ENCODE assay signal across 34 cellular contexts in the genomic region with DNA sequence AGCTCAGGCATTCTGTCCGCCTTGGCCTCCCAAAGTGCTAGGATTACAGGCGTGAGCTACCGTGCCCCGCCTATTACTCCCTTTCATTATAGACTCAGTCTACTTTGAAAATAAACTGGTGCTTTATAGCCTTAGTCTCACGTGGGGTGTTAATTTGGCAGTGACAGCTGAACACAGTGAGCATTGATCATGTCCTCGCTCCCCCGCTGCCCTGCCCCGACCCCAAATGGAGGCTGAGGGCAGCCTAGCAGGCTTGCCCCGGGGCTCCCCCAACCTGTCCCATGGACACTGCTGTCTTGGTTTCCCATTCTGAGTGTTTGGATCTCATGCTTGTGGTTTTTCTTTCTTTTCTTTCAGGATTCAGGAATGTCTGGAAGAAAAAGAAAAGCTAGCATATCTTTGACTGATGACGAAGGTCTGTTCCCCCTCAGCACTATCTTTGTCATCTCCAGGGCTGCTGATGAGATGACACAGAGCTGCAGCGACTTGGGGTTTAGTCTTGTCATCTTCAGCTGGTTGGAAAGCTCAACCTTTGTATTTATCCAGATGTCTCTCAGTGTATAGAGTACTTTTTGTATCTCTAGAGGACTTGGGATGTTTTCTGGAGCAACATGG. TPM values are rescaled to one million over a fixed set of nuclear protein-coding genes. Genes with fewer than 3 reads are reported as not detected.
DNase-seq lines count a peak whose midpoint lies in the region; ATAC-seq, FAIRE-seq and TF ChIP-seq lines count a peak whose summit lies in the region.
"Had no signal": no experiment of that assay in that cellular context is flagged by ENCODE, and none has a peak within 500 bp of the region (broad histone marks: within the 10 kb centered on the region; RNA-seq: fewer than 3 reads in every experiment).

No MANE protein-coding gene starts in this region.

- H3K27ac Mint-ChIP-seq in activated CD8-positive, alpha-beta memory T cell treated with anti-CD3 and anti-CD28 coated beads, Interleukin-2, amount 10 ng/mL, durations not matched to agents 7 days and 5 days = no peak overlapping the region
- peak overlapping the region; percentile 48 for H3K27ac Mint-ChIP-seq in glutamatergic neuron (ENCODE audit: unreplicated experiment)
- no peak overlapping the region for H3K27ac Mint-ChIP-seq in activated CD8-positive, alpha-beta T cell treated with anti-CD3 and anti-CD28 coated beads, Interleukin-2, amount 10 ng/mL, durations not matched to agents 7 days and 5 days
- H3K27ac Mint-ChIP-seq: activated CD4-positive, alpha-beta T cell treated with anti-CD3 and anti-CD28 coated beads for 36 hours; activated CD8-positive, alpha-beta T cell treated with anti-CD3 and anti-CD28 coated beads for 36 hours; activated naive CD8-positive, alpha-beta T cell treated with anti-CD3 and anti-CD28 coated beads, Interleukin-2, amount 10 ng/mL, durations not matched to agents 7 days and 5 days; IgD-negative memory B cell; T-helper 2 cell treated with Interferon-gamma antibody and Interleukin-4, amounts not matched to agents 5 μg/mL and 100 μg/mL, for 36 hours had no signal

- peaks cover 5% of the 10 kb centered on the region for H3K79me1 ChIP-seq in neuronal stem cell (ENCODE audit: low read depth, low read length)

- no peaks in the 10 kb centered on the region for H3K27me3 ChIP-seq in neuronal stem cell (ENCODE audit: control insufficient read depth in 3 of 3, insufficient read depth in 3 of 3, low read depth in 1 of 3, low read length in 3 of 3)
- H3K27me3 ChIP-seq: right lobe of liver, stomach, thyroid gland, vagina had no signal

- CTCF ChIA-PET in activated CD8-positive, alpha-beta memory T cell treated with anti-CD3 and anti-CD28 coated beads, Interleukin-2, amount 10 ng/mL, durations not matched to agents 7 days and 5 days (lab: Charles Lee) = no interaction called here
- CTCF ChIA-PET in activated CD8-positive, alpha-beta T cell treated with anti-CD3 and anti-CD28 coated beads, Interleukin-2, amount 10 ng/mL, durations not matched to agents 7 days and 5 days (lab: Charles Lee) = no interaction called here

- H2BK12ac ChIP-seq in neuronal stem cell (ENCODE audit: low read length) = no peak overlapping the region

- no peak for ATAC-seq in activated CD8-positive, alpha-beta memory T cell treated with anti-CD3 and anti-CD28 coated beads, Interleukin-2, amount 10 ng/mL, durations not matched to agents 7 days and 5 days
- no peak for ATAC-seq in GM21786 (IDR thresholded peaks at IDR 0.05; ENCODE audit: unreplicated experiment)
- ATAC-seq in activated CD8-positive, alpha-beta T cell treated with anti-CD3 and anti-CD28 coated beads, Interleukin-2, amount 10 ng/mL, durations not matched to agents 7 days and 5 days = no peak
- ATAC-seq: A549; activated CD4-positive, alpha-beta T cell treated with anti-CD3 and anti-CD28 coated beads for 36 hours; activated CD8-positive, alpha-beta T cell treated with anti-CD3 and anti-CD28 coated beads for 36 hours; left cardiac atrium; Panc1; right lobe of liver had no signal

- no peak overlapping the region for H3K4ac ChIP-seq in neuronal stem cell (ENCODE audit: low read length)

- no peak overlapping the region for H3K23ac ChIP-seq in neuronal stem cell (ENCODE audit: low read depth, low read length, poor library complexity)

- WGBS in neuronal stem cell (ENCODE audit: extremely low coverage in 2 of 2, insufficient read length in 2 of 2, insufficient replicate concordance in 1 of 2), 2 donors = no CpG with 5 or more reads among the region's 11 CpGs

- H3K4me2 ChIP-seq in neuronal stem cell (ENCODE audit: insufficient read depth, low read length, poor library complexity, severe bottlenecking) = no peak overlapping the region
- H3K4me2 ChIP-seq: A549 had no signal

- peak overlapping the region; percentile 5 for H2BK15ac ChIP-seq in neuronal stem cell (ENCODE audit: low read length)

- no peak overlapping the region for H2BK5ac ChIP-seq in neuronal stem cell (ENCODE audit: low read length)

- POLR2A ChIA-PET in activated CD8-positive, alpha-beta T cell treated with anti-CD3 and anti-CD28 coated beads, Interleukin-2, amount 10 ng/mL, durations not matched to agents 7 days and 5 days (lab: Charles Lee) = no interaction called here

- no peak overlapping the region for H4K8ac ChIP-seq in neuronal stem cell (ENCODE audit: low read depth, low read length)

- H3K27ac ChIP-seq in neuronal stem cell (replicated peaks; ENCODE audit: low read length) = peak overlapping the region; percentile 2
- H3K27ac ChIP-seq: A549, right lobe of liver, stomach, thyroid gland, vagina had no signal

- peak; percentile 57 for DNase-seq in EH (ENCODE audit: low read depth)
- peak; percentile 14 for DNase-seq in activated CD8-positive, alpha-beta memory T cell treated with anti-CD3 and anti-CD28 coated beads, Interleukin-2, amount 10 ng/mL, durations not matched to agents 7 days and 5 days
- no peak for DNase-seq in glutamatergic neuron
- DNase-seq in neuronal stem cell (ENCODE audit: low spot score) = no peak
- DNase-seq in activated CD8-positive, alpha-beta T cell treated with anti-CD3 and anti-CD28 coated beads, Interleukin-2, amount 10 ng/mL, durations not matched to agents 7 days and 5 days = no peak
- no peak for DNase-seq in GM12891 (ENCODE audit: insufficient read length, low spot score)
- no peak for DNase-seq in SHP77 treated with DMSO at 0.1 percent for 48 hours (lab: John Stamatoyannopoulos, UW)
- DNase-seq: activated CD4-positive, alpha-beta T cell treated with anti-CD3 and anti-CD28 coated beads for 36 hours; activated CD8-positive, alpha-beta T cell treated with anti-CD3 and anti-CD28 coated beads for 36 hours; activated effector memory CD4-positive, alpha-beta T cell treated with anti-CD3 and anti-CD28 coated beads, Interleukin-2, amount 50 U/mL, for 16 hours; activated naive CD8-positive, alpha-beta T cell treated with anti-CD3 and anti-CD28 coated beads, Interleukin-2, amount 10 ng/mL, durations not matched to agents 7 days and 5 days; activated T-cell treated with anti-CD3 and anti-CD28 coated beads, Interleukin-2, amount 50 U/mL, for 1 hour; AML-193; CD4-positive, alpha-beta memory T cell; central memory CD4-positive, alpha-beta T cell; dermis blood vessel endothelial cell; foreskin melanocyte; HCEC 1CT; hippocampal formation; left cardiac atrium; SHP77; stimulated activated CD4-positive, alpha-beta T cell treated with anti-CD3 and anti-CD28 coated beads, Interleukin-12 subunit alpha, Interleukin-12 subunit beta, amount 100 ng/mL, for 4 hours; stimulated activated CD4-positive, alpha-beta T cell treated with anti-CD3 and anti-CD28 coated beads, Interleukin-4, amount 100 ng/mL, for 1 hour; stomach; thyroid gland had no signal

- H2AK5ac ChIP-seq in neuronal stem cell (ENCODE audit: low read depth, low read length) = no peak overlapping the region

- H3K4me3 Mint-ChIP-seq in activated CD8-positive, alpha-beta memory T cell treated with anti-CD3 and anti-CD28 coated beads, Interleukin-2, amount 10 ng/mL, durations not matched to agents 7 days and 5 days = no peak overlapping the region
- no peak overlapping the region for H3K4me3 Mint-ChIP-seq in glutamatergic neuron (ENCODE audit: unreplicated experiment)
- no peak overlapping the region for H3K4me3 Mint-ChIP-seq in activated CD8-positive, alpha-beta T cell treated with anti-CD3 and anti-CD28 coated beads, Interleukin-2, amount 10 ng/mL, durations not matched to agents 7 days and 5 days
- H3K4me3 Mint-ChIP-seq: activated CD4-positive, alpha-beta T cell treated with anti-CD3 and anti-CD28 coated beads for 36 hours; activated CD8-positive, alpha-beta T cell treated with anti-CD3 and anti-CD28 coated beads for 36 hours; activated naive CD8-positive, alpha-beta T cell treated with anti-CD3 and anti-CD28 coated beads, Interleukin-2, amount 10 ng/mL, durations not matched to agents 7 days and 5 days; CD4-positive, alpha-beta memory T cell; IgD-negative memory B cell; neural crest cell; T-helper 2 cell treated with Interferon-gamma antibody and Interleukin-4, amounts not matched to agents 5 μg/mL and 100 μg/mL, for 36 hours had no signal

- H3K9me3 ChIP-seq in neuronal stem cell (replicated peaks in 1 of 2; ENCODE audit: control insufficient read depth in 2 of 2, insufficient read depth in 1 of 2, low read depth in 1 of 2, low read length in 2 of 2) = no peaks in the 10 kb centered on the region
- H3K9me3 ChIP-seq: A549, right lobe of liver, stomach, thyroid gland, vagina had no signal

- H3K27me3 Mint-ChIP-seq in activated CD8-positive, alpha-beta memory T cell treated with anti-CD3 and anti-CD28 coated beads, Interleukin-2, amount 10 ng/mL, durations not matched to agents 7 days and 5 days = no peaks in the 10 kb centered on the region
- peaks cover 11% of the 10 kb centered on the region for H3K27me3 Mint-ChIP-seq in glutamatergic neuron (ENCODE audit: unreplicated experiment)
- no peaks in the 10 kb centered on the region for H3K27me3 Mint-ChIP-seq in activated CD8-positive, alpha-beta T cell treated with anti-CD3 and anti-CD28 coated beads, Interleukin-2, amount 10 ng/mL, durations not matched to agents 7 days and 5 days (ENCODE audit: low read depth)
- H3K27me3 Mint-ChIP-seq: activated CD4-positive, alpha-beta T cell treated with anti-CD3 and anti-CD28 coated beads for 36 hours; activated CD8-positive, alpha-beta T cell treated with anti-CD3 and anti-CD28 coated beads for 36 hours; activated naive CD8-positive, alpha-beta T cell treated with anti-CD3 and anti-CD28 coated beads, Interleukin-2, amount 10 ng/mL, durations not matched to agents 7 days and 5 days; CD4-positive, alpha-beta memory T cell; IgD-negative memory B cell had no signal

- no peak overlapping the region for H3K9ac ChIP-seq in neuronal stem cell (ENCODE audit: low read depth, low read length, poor library complexity)

- peaks cover 32 to 46% of the 10 kb centered on the region in 2 donors for H3K4me1 ChIP-seq in neuronal stem cell (ENCODE audit: control insufficient read depth in 2 of 2, insufficient read depth in 1 of 2, low read depth in 1 of 2, low read length in 2 of 2)
- H3K4me1 ChIP-seq: right lobe of liver, thyroid gland, vagina had no signal

- no peak for TF ChIP-seq POLR2A in GM12891 (IDR thresholded peaks at IDR 0.05; ENCODE audit: low read depth, low read length)

- TF ChIP-seq CTCF in glutamatergic neuron (IDR thresholded peaks at IDR 0.05; ENCODE audit: partially characterized antibody, unreplicated experiment) = no peak

- no peaks in the 10 kb centered on the region for H3K9me3 Mint-ChIP-seq in activated CD8-positive, alpha-beta memory T cell treated with anti-CD3 and anti-CD28 coated beads, Interleukin-2, amount 10 ng/mL, durations not matched to agents 7 days and 5 days (ENCODE audit: low read depth)
- H3K9me3 Mint-ChIP-seq in glutamatergic neuron (ENCODE audit: unreplicated experiment) = peaks cover 8% of the 10 kb centered on the region
- H3K9me3 Mint-ChIP-seq in activated CD8-positive, alpha-beta T cell treated with anti-CD3 and anti-CD28 coated beads, Interleukin-2, amount 10 ng/mL, durations not matched to agents 7 days and 5 days (ENCODE audit: insufficient read depth) = no peaks in the 10 kb centered on the region
- H3K9me3 Mint-ChIP-seq: activated CD8-positive, alpha-beta T cell treated with anti-CD3 and anti-CD28 coated beads for 36 hours; activated naive CD8-positive, alpha-beta T cell treated with anti-CD3 and anti-CD28 coated beads, Interleukin-2, amount 10 ng/mL, durations not matched to agents 7 days and 5 days; CD4-positive, alpha-beta memory T cell; IgD-negative memory B cell; neural crest cell; T-helper 2 cell treated with Interferon-gamma antibody and Interleukin-4, amounts not matched to agents 5 μg/mL and 100 μg/mL, for 36 hours had no signal

- H4K91ac ChIP-seq in neuronal stem cell (ENCODE audit: low read depth, low read length, poor library complexity) = no peak overlapping the region

- H3K36me3 Mint-ChIP-seq in activated CD8-positive, alpha-beta memory T cell treated with anti-CD3 and anti-CD28 coated beads, Interleukin-2, amount 10 ng/mL, durations not matched to agents 7 days and 5 days = peaks cover 36% of the 10 kb centered on the region
- H3K36me3 Mint-ChIP-seq in glutamatergic neuron (ENCODE audit: unreplicated experiment) = peaks cover 20% of the 10 kb centered on the region
- peaks cover 57% of the 10 kb centered on the region for H3K36me3 Mint-ChIP-seq in activated CD8-positive, alpha-beta T cell treated with anti-CD3 and anti-CD28 coated beads, Interleukin-2, amount 10 ng/mL, durations not matched to agents 7 days and 5 days (ENCODE audit: low read depth)

- FAIRE-seq in GM12891 (lab: Jason Lieb, UNC) = no peak
- FAIRE-seq: A549 had no signal

- H3K4me3 ChIP-seq in neuronal stem cell (ENCODE audit: low read length in 2 of 2) = no peak overlapping the region
- H3K4me3 ChIP-seq: A549, lung, right lobe of liver, stomach, thyroid gland, vagina had no signal

- peaks cover 29 to 74% of the 10 kb centered on the region in 2 donors for H3K36me3 ChIP-seq in neuronal stem cell (replicated peaks in 1 of 2; ENCODE audit: control insufficient read depth in 2 of 2, insufficient read depth in 2 of 2, low read length in 2 of 2)

- H3K18ac ChIP-seq in neuronal stem cell (ENCODE audit: low read length) = peak overlapping the region; percentile 58

- no peak overlapping the region for H2AFZ ChIP-seq in neuronal stem cell (ENCODE audit: low read length)

- no peaks in the 10 kb centered on the region for H3K4me1 Mint-ChIP-seq in activated CD8-positive, alpha-beta memory T cell treated with anti-CD3 and anti-CD28 coated beads, Interleukin-2, amount 10 ng/mL, durations not matched to agents 7 days and 5 days
- H3K4me1 Mint-ChIP-seq in glutamatergic neuron (ENCODE audit: low read depth, unreplicated experiment) = peaks cover 40% of the 10 kb centered on the region
- H3K4me1 Mint-ChIP-seq in activated CD8-positive, alpha-beta T cell treated with anti-CD3 and anti-CD28 coated beads, Interleukin-2, amount 10 ng/mL, durations not matched to agents 7 days and 5 days (ENCODE audit: low read depth) = no peaks in the 10 kb centered on the region
- H3K4me1 Mint-ChIP-seq: activated CD4-positive, alpha-beta T cell treated with anti-CD3 and anti-CD28 coated beads for 36 hours; activated naive CD8-positive, alpha-beta T cell treated with anti-CD3 and anti-CD28 coated beads, Interleukin-2, amount 10 ng/mL, durations not matched to agents 7 days and 5 days had no signal

- no peak overlapping the region for H2BK120ac ChIP-seq in neuronal stem cell (ENCODE audit: low read depth, low read length)

- no peak overlapping the region for H3K14ac ChIP-seq in neuronal stem cell (ENCODE audit: low read length)

RNA-seq across cellular contexts. Expression of a gene that starts 42.2 kb away (rescaled TPM):
- 10 to 100 TPM; 54.1 to 68.0 TPM for total RNA-seq in activated CD8-positive, alpha-beta memory T cell treated with anti-CD3 and anti-CD28 coated beads, Interleukin-2, amount 10 ng/mL, durations not matched to agents 7 days and 5 days
- 85.8 TPM for total RNA-seq in glutamatergic neuron (ENCODE audit: unreplicated experiment)
- 20.4 TPM for polyA plus RNA-seq in neuronal stem cell (2013, experiment 1 of 2)
- polyA plus RNA-seq in neuronal stem cell (2013, experiment 2 of 2) = 21.2 TPM
- total RNA-seq in activated CD8-positive, alpha-beta T cell treated with anti-CD3 and anti-CD28 coated beads, Interleukin-2, amount 10 ng/mL, durations not matched to agents 7 days and 5 days = 10 to 100 TPM; 58.0 to 58.8 TPM
- 12.5 TPM for polyA plus RNA-seq in GM12891 (2012; ENCODE audit: low read depth, missing spikeins)

Comparison
In these comparisons a context has a peak if more than half of its experiments do, and no peak if none do; other contexts are left out.
1. DNase-seq: peak in EH (single experiment) and activated CD8-positive, alpha-beta memory T cell treated with anti-CD3 and anti-CD28 coated beads, Interleukin-2, amount 10 ng/mL, durations not matched to agents 7 days and 5 days (single experiment); none in glutamatergic neuron (single experiment), neuronal stem cell (single experiment), activated CD8-positive, alpha-beta T cell treated with anti-CD3 and anti-CD28 coated beads, Interleukin-2, amount 10 ng/mL, durations not matched to agents 7 days and 5 days (single experiment), GM12891 (single experiment) and SHP77 treated with DMSO at 0.1 percent for 48 hours (single experiment).